25 cellular contexts compared by ENCODE assay signal in genomic region chr2:128286011-128286721, GRCh38. TPM values are rescaled to one million over a fixed set of nuclear protein-coding genes. Genes with fewer than 3 reads are reported as not detected.
DNase-seq lines count a peak whose midpoint lies in the region; ATAC-seq, FAIRE-seq and TF ChIP-seq lines count a peak whose summit lies in the region.
"Had no signal": no experiment of that assay in that cellular context is flagged by ENCODE, and none has a peak within 500 bp of the region (broad histone marks: within the 10 kb centered on the region; RNA-seq: fewer than 3 reads in every experiment).

No MANE protein-coding gene starts in this region.

- H3K4me1 ChIP-seq in RWPE2 (ENCODE audit: insufficient read depth, poor library complexity, severe bottlenecking) (peaks cover 2% of the 10 kb centered on the region), kidney (ENCODE audit: control insufficient read depth in 1 of 2, insufficient read depth in 1 of 2, low read depth in 1 of 2, low read length in 2 of 2) (peaks cover 18 to 50% of the 10 kb centered on the region in 2 donors), psoas muscle (peaks cover 23% of the 10 kb centered on the region)
- H3K4me1 ChIP-seq: ascending aorta, uterus had no signal

- intact Hi-C loops in kidney (cut with DNase I), result no loop called here
- intact Hi-C loops in psoas muscle (cut with DNase I), result no loop called here

- H3K9me3 ChIP-seq in RWPE2 (ENCODE audit: severe bottlenecking), result peaks cover 2% of the 10 kb centered on the region
- H3K9me3 ChIP-seq in kidney (ENCODE audit: control insufficient read depth in 1 of 2, low read length in 2 of 2), result no peaks in the 10 kb centered on the region
- no peaks in the 10 kb centered on the region for H3K9me3 ChIP-seq in psoas muscle
- H3K9me3 ChIP-seq: ascending aorta, uterus had no signal

- no peak overlapping the region for H3K4me3 ChIP-seq in RWPE2 (ENCODE audit: severe bottlenecking)
- no peak overlapping the region for H3K4me3 ChIP-seq in kidney (ENCODE audit: low read length in 2 of 2)
- no peak overlapping the region for H3K4me3 ChIP-seq in psoas muscle
- H3K4me3 ChIP-seq: ascending aorta, uterus had no signal

- H3K27ac ChIP-seq in RWPE2 (ENCODE audit: poor library complexity, severe bottlenecking), result no peak overlapping the region
- peak overlapping the region in 1 of 2 donors; percentile 0 for H3K27ac ChIP-seq in kidney (ENCODE audit: low read depth in 2 of 2, low read length in 2 of 2)
- H3K27ac ChIP-seq in psoas muscle, result no peak overlapping the region
- H3K27ac ChIP-seq: ascending aorta, C4-2B, uterus had no signal

- 61 to 74% (median 70%) methylated on average over 12 to 13 of the region's 13 CpGs for WGBS in psoas muscle, 3 donors

- ATAC-seq in RWPE2 (ENCODE audit: low read depth), result no peak
- ATAC-seq in psoas muscle, result no peak
- ATAC-seq: stimulated activated effector memory CD8-positive, alpha-beta T cell treated with anti-CD3 and anti-CD28 coated beads, Interleukin-12 subunit alpha, Interleukin-12 subunit beta, amount 100 ng/mL, for 72 hours had no signal

- H3K36me3 ChIP-seq in RWPE2 (ENCODE audit: low read depth), result no peaks in the 10 kb centered on the region
- H3K36me3 ChIP-seq in kidney (ENCODE audit: control insufficient read depth in 1 of 2, insufficient read depth in 2 of 2, low read length in 2 of 2), result no peaks in the 10 kb centered on the region
- H3K36me3 ChIP-seq in psoas muscle (ENCODE audit: insufficient read depth in 1 of 2, low read depth in 1 of 2), result peaks cover 0 to 20% of the 10 kb centered on the region in 2 donors
- H3K36me3 ChIP-seq: uterus had no signal

- TF ChIP-seq CTCF in RWPE2 (IDR thresholded peaks at IDR 0.05; ENCODE audit: poor library complexity, severe bottlenecking) (no peak), kidney (IDR thresholded peaks at IDR 0.05; ENCODE audit: borderline replicate concordance, extremely low read depth, insufficient read depth) (no peak), psoas muscle (IDR thresholded peaks at IDR 0.05) (no peak)

- no peak for FAIRE-seq in kidney (lab: Jason Lieb, UNC)
- FAIRE-seq: GM12892, islet of Langerhans had no signal

- peak; percentile 28 for DNase-seq in RWPE2 (ENCODE audit: low spot score)
- DNase-seq in dermis microvascular lymphatic vessel endothelial cell (ENCODE audit: low read depth in 2 of 2), result peak; percentile 16 to 61
- peak; percentile 65 for DNase-seq in kidney
- peak; percentile 17 to 42 for DNase-seq in psoas muscle
- DNase-seq in COLO668 (lab: John Stamatoyannopoulos, UW; ENCODE audit: unreplicated experiment), result no peak
- no peak for DNase-seq in NCI-H2227 treated with DMSO at 0.1 percent for 48 hours (lab: John Stamatoyannopoulos, UW)
- DNase-seq in SIG-M5 treated with dmso at 0.1 percent for 504 hours (lab: John Stamatoyannopoulos, UW; ENCODE audit: unreplicated experiment), result no peak
- DNase-seq: activated CD4-positive, alpha-beta T cell treated with anti-CD3 and anti-CD28 coated beads, Interleukin-2, amount 50 U/mL, for 48 hours; activated CD4-positive, CD25-positive, alpha-beta regulatory T cell; activated CD8-positive, alpha-beta memory T cell treated with anti-CD3 and anti-CD28 coated beads, Interleukin-2, amount 50 U/mL, for 4 hours; Calu3; caudate nucleus; HCEC 1CT; hypothalamus; NCI-H1092; NCI-H187; NCI-H69; nucleus accumbens; stimulated activated CD4-positive, alpha-beta T cell treated with anti-CD3 and anti-CD28 coated beads, Interleukin-2, amount 100 ng/mL, for 48 hours; uterus had no signal

- no peak overlapping the region for H3K9ac ChIP-seq in kidney (ENCODE audit: low read length in 2 of 2)

- H3K27me3 ChIP-seq in RWPE2 (ENCODE audit: insufficient read depth, poor library complexity, severe bottlenecking), result no peaks in the 10 kb centered on the region
- H3K27me3 ChIP-seq in psoas muscle (ENCODE audit: insufficient read depth in 3 of 3, low read length in 2 of 3), result no peaks in the 10 kb centered on the region
- H3K27me3 ChIP-seq: ascending aorta, uterus had no signal

RNA-seq across cellular contexts. Expression of gene HS6ST1, which starts 32.5 kb away (rescaled TPM):
- total RNA-seq in dermis microvascular lymphatic vessel endothelial cell, result 8.3 and 12.4 TPM in 2 replicates
- 73.9 TPM for total RNA-seq in kidney
- 49.6 TPM for polyA plus RNA-seq in kidney (ENCODE audit: insufficient read depth, low read depth, low replicate concordance)
- total RNA-seq in psoas muscle, result 10 to 100 TPM; 29.3 to 68.7 (median 44.6) TPM
- 10 to 100 TPM; 13.6 to 90.9 (median 20.0) TPM for polyA plus RNA-seq in psoas muscle

Comparison
In these comparisons a context has a peak if more than half of its experiments do, and no peak if none do; other contexts are left out.
1. DNase-seq: peak in RWPE2 (single experiment), dermis microvascular lymphatic vessel endothelial cell (2 of 2), kidney (single experiment) and psoas muscle (2 of 2); none in COLO668 (single experiment), NCI-H2227 treated with DMSO at 0.1 percent for 48 hours (single experiment) and SIG-M5 treated with dmso at 0.1 percent for 504 hours (single experiment).